In the genomic region with DNA sequence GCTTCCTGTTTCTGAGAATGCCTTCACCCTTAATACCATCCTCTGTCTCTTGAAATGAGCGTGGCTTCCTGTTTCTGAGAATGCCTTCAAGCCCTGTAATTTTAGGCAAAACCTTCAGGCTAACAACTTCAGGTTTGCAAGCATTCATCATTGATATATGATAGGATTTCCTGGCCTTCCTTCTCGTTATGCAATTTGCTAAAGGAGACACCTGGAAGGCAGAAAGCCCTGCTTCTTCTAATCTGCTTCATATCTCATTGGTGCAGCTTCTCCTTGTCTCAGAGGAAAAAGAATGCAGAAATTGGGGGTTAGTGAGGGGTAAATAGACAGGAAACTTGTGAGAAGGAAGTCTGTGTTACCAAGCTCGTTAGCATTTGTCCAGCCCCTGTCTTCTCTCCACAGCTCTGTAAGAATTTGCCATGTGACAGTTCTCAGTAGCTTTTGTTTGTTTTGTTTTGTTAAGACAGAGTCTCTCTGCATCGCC, we compare ENCODE assay signal across 7 cellular contexts. TPM values are rescaled to one million over a fixed set of nuclear protein-coding genes. Genes with fewer than 3 reads are reported as not detected.
A peak's percentile ranks its signal among the peaks of the same experiment; 100 is the strongest.
DNase-seq lines count a peak whose midpoint lies in the region; ATAC-seq and TF ChIP-seq lines count a peak whose summit lies in the region.

No MANE protein-coding gene starts in this region.

- in situ Hi-C loops in ACHN (cut with HindIII; ENCODE audit: low pct_ligation_motif_present, low pct_unique_long_range_greater_than_20kb, low sequenced_read_pairs), result no loop called here

- TF ChIP-seq POLR2A in esophagus squamous epithelium (IDR thresholded peaks at IDR 0.05), result peak in 1 of 4 donors; percentile 19

- H3K36me3 Mint-ChIP-seq in stimulated activated effector memory CD8-positive, alpha-beta T cell treated with anti-CD3 and anti-CD28 coated beads, Interleukin-12 subunit alpha, Interleukin-12 subunit beta, amount 100 ng/mL, for 72 hours, result peaks cover 98% of the 10 kb centered on the region

- H3K79me2 ChIP-seq in PC-9 (ENCODE audit: low read depth), result peaks cover 50% of the 10 kb centered on the region

- H3K4me2 ChIP-seq in PC-9, result peak overlapping the region; percentile 12

- H2AFZ ChIP-seq in PC-9, result no peak overlapping the region

- H3K36me3 ChIP-seq in PC-9 (ENCODE audit: low read depth) (peaks cover 9% of the 10 kb centered on the region; the same call in 1 of the 2 replicates), esophagus squamous epithelium (peaks cover 0 to 10% (median 0%) of the 10 kb centered on the region in 3 donors)

- H4K20me1 ChIP-seq in PC-9 (ENCODE audit: insufficient read depth), result no peaks in the 10 kb centered on the region

- no TSS peak for BruUV-seq in PC-9 (replicated peaks; lab: Mats Ljungman, UMichigan)

- H3K4me1 ChIP-seq in PC-9 (replicated peaks; ENCODE audit: insufficient read depth) (peaks cover 59% of the 10 kb centered on the region), esophagus squamous epithelium (peaks cover 64 to 100% (median 87%) of the 10 kb centered on the region in 3 donors)

- 17 to 23% methylated on average over 4 of the region's 4 CpGs for WGBS in esophagus squamous epithelium, 2 donors

- H3K9me2 ChIP-seq in PC-9 (ENCODE audit: insufficient read depth), result no peaks in the 10 kb centered on the region

- H3K4me3 Mint-ChIP-seq in stimulated activated effector memory CD8-positive, alpha-beta T cell treated with anti-CD3 and anti-CD28 coated beads, Interleukin-12 subunit alpha, Interleukin-12 subunit beta, amount 100 ng/mL, for 72 hours, result peak overlapping the region; percentile 89

- CTCF ChIA-PET in PC-9 (lab: Charles Lee), result interaction anchor here (1.8 kb wide), 1 partner anchor 9 kb away, joined by 8 read pairs; no protein-coding TSS in a partner anchor

- intact Hi-C loops in PC-9 (cut with micrococcal nuclease; ENCODE audit: unreplicated experiment), result no loop called here
- intact Hi-C loops in esophagus squamous epithelium (cut with DNase I), result no loop called here

- H3K27ac Mint-ChIP-seq in stimulated activated effector memory CD8-positive, alpha-beta T cell treated with anti-CD3 and anti-CD28 coated beads, Interleukin-12 subunit alpha, Interleukin-12 subunit beta, amount 100 ng/mL, for 72 hours, result peak overlapping the region; percentile 94

- ATAC-seq in GM18907 (IDR thresholded peaks at IDR 0.05; ENCODE audit: unreplicated experiment), result peak; percentile 82
- ATAC-seq in HG02885 (IDR thresholded peaks at IDR 0.05; ENCODE audit: poor library complexity, unreplicated experiment), result peak; percentile 76
- peak; percentile 87 for ATAC-seq in stimulated activated effector memory CD8-positive, alpha-beta T cell treated with anti-CD3 and anti-CD28 coated beads, Interleukin-12 subunit alpha, Interleukin-12 subunit beta, amount 100 ng/mL, for 72 hours

- H3K27me3 ChIP-seq in PC-9 (ENCODE audit: insufficient read depth, low read depth), result no peaks in the 10 kb centered on the region
- no peaks in the 10 kb centered on the region for H3K27me3 ChIP-seq in esophagus squamous epithelium

- H3K27ac ChIP-seq in PC-9 (peak overlapping the region; percentile 52), esophagus squamous epithelium (peak overlapping the region; percentile 61 to 96 (median 86))

- TF ChIP-seq CTCF in PC-9 (conservative IDR thresholded peaks at IDR 0.05) (no peak), esophagus squamous epithelium (IDR thresholded peaks at IDR 0.05) (no peak)

- DNase-seq in PC-9 (peak in 1 of 2 experiments; percentile 61), esophagus squamous epithelium (lab: John Stamatoyannopoulos, UW) (no peak), NCI-H748 (lab: John Stamatoyannopoulos, UW; ENCODE audit: unreplicated experiment) (no peak), ACHN (no peak)
- no peak for DNase-seq in stimulated activated effector memory CD8-positive, alpha-beta T cell treated with anti-CD3 and anti-CD28 coated beads, Interleukin-12 subunit alpha, Interleukin-12 subunit beta, amount 100 ng/mL, for 72 hours (ENCODE audit: low spot score in 2 of 2)

- POLR2A ChIA-PET in PC-9 (lab: Charles Lee; ENCODE audit: unreplicated experiment), result interaction anchor here (0.6 kb wide), 2 partner anchors 140 to 190 kb away, joined by 3 to 4 read pairs; no protein-coding TSS in a partner anchor

- peaks cover 79% of the 10 kb centered on the region for H3K4me1 Mint-ChIP-seq in stimulated activated effector memory CD8-positive, alpha-beta T cell treated with anti-CD3 and anti-CD28 coated beads, Interleukin-12 subunit alpha, Interleukin-12 subunit beta, amount 100 ng/mL, for 72 hours

- H3K9me3 ChIP-seq in PC-9 (ENCODE audit: insufficient read depth, low read depth) (no peaks in the 10 kb centered on the region), esophagus squamous epithelium (no peaks in the 10 kb centered on the region)

- peaks cover 30% of the 10 kb centered on the region; the same call in 1 of the 2 replicates for H3F3A ChIP-seq in PC-9 (ENCODE audit: insufficient read depth, low read depth)

- H3K4me3 ChIP-seq in PC-9 (no peak overlapping the region), esophagus squamous epithelium (peak overlapping the region in 1 of 4 donors; percentile 33)

- H3K9me3 Mint-ChIP-seq in stimulated activated effector memory CD8-positive, alpha-beta T cell treated with anti-CD3 and anti-CD28 coated beads, Interleukin-12 subunit alpha, Interleukin-12 subunit beta, amount 100 ng/mL, for 72 hours, result no peaks in the 10 kb centered on the region

RNA-seq across cellular contexts. Expression of a gene that starts 7.3 kb away (rescaled TPM):
- 35.6 and 45.7 TPM in 2 replicates for total RNA-seq in PC-9 (2021)
- total RNA-seq in esophagus squamous epithelium, result 100 to 1,000 TPM in 1 of 4 donors, 10 to 100 TPM in 3; 35.9 to 101 (median 63.0) TPM

RNA-seq across cellular contexts. Expression of a gene that starts 11.9 kb away (rescaled TPM):
- 75.3 and 88.8 TPM in 2 replicates for total RNA-seq in PC-9 (2021)
- 10 to 100 TPM; 33.3 to 63.3 (median 52.7) TPM for total RNA-seq in esophagus squamous epithelium

RNA-seq across cellular contexts. Expression of a gene that starts 30.3 kb away (rescaled TPM):
- not detected in 2 replicates for total RNA-seq in PC-9 (2021)
- total RNA-seq in esophagus squamous epithelium, result under 1 TPM in 1 of 4 donors, not detected in 3; under 0.01 TPM

RNA-seq across cellular contexts. Expression of a gene that starts 39.9 kb away (rescaled TPM):
- total RNA-seq in PC-9 (2021) (34.5 and 35.5 TPM in 2 replicates), esophagus squamous epithelium (10 to 100 TPM; 13.3 to 30.1 (median 19.4) TPM)
